12 cellular contexts compared by ENCODE assay signal in genomic region chr5:177365845-177366527, GRCh38. TPM values are rescaled to one million over a fixed set of nuclear protein-coding genes. Genes with fewer than 3 reads are reported as not detected.
A peak's percentile ranks its signal among the peaks of the same experiment; 100 is the strongest.
DNase-seq lines count a peak whose midpoint lies in the region; ATAC-seq, FAIRE-seq and TF ChIP-seq lines count a peak whose summit lies in the region.
"Had no signal": no experiment of that assay in that cellular context is flagged by ENCODE, and none has a peak within 500 bp of the region (broad histone marks: within the 10 kb centered on the region; RNA-seq: fewer than 3 reads in every experiment).

No MANE protein-coding gene starts in this region.

- H3F3A ChIP-seq in smooth muscle cell (ENCODE audit: low read depth) = peaks cover 7% of the 10 kb centered on the region

- H3K4me2 ChIP-seq in HepG2 (ENCODE audit: low read depth, low read length) (peak overlapping the region; percentile 85), smooth muscle cell (peak overlapping the region; percentile 95)
- H3K4me2 ChIP-seq: KMS-11 had no signal

- no peak for TF ChIP-seq RAD21 in HepG2 (CRISPR knock-in tag; IDR thresholded peaks at IDR 0.05)

- no TSS peak for BruUV-seq in HepG2 (replicated peaks; lab: Mats Ljungman, UMichigan)

- in situ Hi-C loops in HepG2 (cut with HindIII; ENCODE audit: extremely low pct_ligation_motif_present, low pct_unique_long_range_greater_than_20kb) = loop anchor here (25.0 kb wide), 1 partner anchor 829 kb away; the partner anchor contains the start of genes CDHR2 and RNF44

- TF ChIP-seq EP300 in HepG2 (IDR thresholded peaks at IDR 0.05; ENCODE audit: low read depth in 2 of 2, low read length in 2 of 2) = no peak
- no peak for TF ChIP-seq EP300 in HepG2 (CRISPR knock-in tag; IDR thresholded peaks at IDR 0.05; ENCODE audit: borderline replicate concordance)

- no peak for TF ChIP-seq POLR2A in adrenal gland (IDR thresholded peaks at IDR 0.05)
- TF ChIP-seq POLR2A in HepG2 (IDR thresholded peaks at IDR 0.05; ENCODE audit: insufficient read depth in 1 of 2, low read depth in 2 of 2, low read length in 2 of 2) = no peak

- peak overlapping the region; percentile 43; the same call in 1 of the 2 replicates for H3K9ac ChIP-seq in HUES48 (ENCODE audit: low read depth, low read length)
- H3K9ac ChIP-seq in HepG2 (ENCODE audit: insufficient read depth, low read depth, low read length) = peak overlapping the region; percentile 67
- no peak overlapping the region for H3K9ac ChIP-seq in smooth muscle cell (ENCODE audit: low read depth)
- H3K9ac ChIP-seq: KMS-11 had no signal

- POLR2A ChIA-PET in HepG2 (lab: Yijun Ruan, JAX) = interaction anchor here (1.1 to 7.9 kb wide), 11 partner anchors 8 to 279 kb away, joined by 3 to 239 read pairs (median 10); partner anchors contain the start of genes FGFR4, GRK6, LMAN2 and RGS14

- TF ChIP-seq CTCF in adrenal gland (IDR thresholded peaks at IDR 0.05) (no peak), HepG2 (CRISPR knock-in tag; IDR thresholded peaks at IDR 0.05) (no peak), smooth muscle cell (IDR thresholded peaks at IDR 0.05; ENCODE audit: borderline replicate concordance, insufficient read depth, poor library complexity, severe bottlenecking) (no peak)

- DNase-seq in adrenal gland = peak in 2 of 7 donors; percentile 35 to 36
- no peak for DNase-seq in HepG2 (ENCODE audit: low spot score)
- DNase-seq in smooth muscle cell (lab: John Stamatoyannopoulos, UW; ENCODE audit: unreplicated experiment) = no peak
- DNase-seq in EL = no peak
- DNase-seq in HK-2 (ENCODE audit: unreplicated experiment) = no peak
- DNase-seq: activated naive CD4-positive, alpha-beta T cell treated with anti-CD3 and anti-CD28 coated beads for 36 hours; WERI-Rb-1 had no signal

- no peaks in the 10 kb centered on the region for H4K20me1 ChIP-seq in HepG2 (ENCODE audit: insufficient read depth, low read length)
- H4K20me1 ChIP-seq in smooth muscle cell (ENCODE audit: low read depth) = no peaks in the 10 kb centered on the region

- H3K4me3 ChIP-seq in HUES48 (ENCODE audit: low read depth, low read length) (peak overlapping the region; percentile 75), adrenal gland (no peak overlapping the region), HepG2 (replicated peaks in 1 of 3; ENCODE audit: insufficient read depth in 1 of 3, low read depth in 2 of 3, low read length in 3 of 3) (peak overlapping the region; percentile 64 to 75 (median 68); a peak in 5 of 6 replicates), smooth muscle cell (peak overlapping the region; percentile 65)

- WGBS in adrenal gland, 4 donors = 70 to 84% (median 81%) methylated on average over 5 to 14 of the region's 14 CpGs
- 12% methylated on average over 6 of the region's 14 CpGs for WGBS in HepG2 (ENCODE audit: low lambda C conversion rate)
- 68% methylated on average over 14 of the region's 14 CpGs for WGBS in smooth muscle cell (ENCODE audit: low lambda C conversion rate)

- 0 out of 3 replicates have a peak, but pooled peaks have one; percentile 2 for ATAC-seq in HepG2
- no peak for ATAC-seq in HG02938 (IDR thresholded peaks at IDR 0.05; ENCODE audit: unreplicated experiment)
- ATAC-seq in GM21526 (IDR thresholded peaks at IDR 0.05; ENCODE audit: low FRiP score, unreplicated experiment) = no peak

- H3K27ac ChIP-seq in HUES48 (ENCODE audit: low read depth, low read length) (peak overlapping the region; percentile 89), adrenal gland (peak overlapping the region; percentile 87 to 98 (median 94)), HepG2 (ENCODE audit: extremely low read length, insufficient read depth, low read length) (peak overlapping the region; percentile 79), smooth muscle cell (ENCODE audit: low read depth) (no peak overlapping the region)
- H3K27ac ChIP-seq: KMS-11, WERI-Rb-1 had no signal

- H3K79me2 ChIP-seq in HepG2 (ENCODE audit: insufficient read depth, low read length) = no peaks in the 10 kb centered on the region
- H3K79me2 ChIP-seq in smooth muscle cell (ENCODE audit: low read depth) = no peaks in the 10 kb centered on the region

- H3K27me3 ChIP-seq in HUES48 (ENCODE audit: control insufficient read depth, insufficient read depth, low read length) = peaks cover 17% of the 10 kb centered on the region
- H3K27me3 ChIP-seq in adrenal gland = no peaks in the 10 kb centered on the region
- peaks cover 0 to 16% of the 10 kb centered on the region in 2 experiments; a peak in 4 of 5 replicates for H3K27me3 ChIP-seq in HepG2 (ENCODE audit: control insufficient read depth in 1 of 2, insufficient read depth in 2 of 2, low read length in 2 of 2)
- H3K27me3 ChIP-seq in smooth muscle cell (ENCODE audit: low read depth) = no peaks in the 10 kb centered on the region

- H2AFZ ChIP-seq in HepG2 (ENCODE audit: low read length) (no peak overlapping the region), smooth muscle cell (ENCODE audit: low read depth) (peak overlapping the region; percentile 99)

- H3K4me1 ChIP-seq in HUES48 (ENCODE audit: control insufficient read depth, insufficient read depth, low read length) = peaks cover 23% of the 10 kb centered on the region
- peaks cover 27 to 36% of the 10 kb centered on the region in 2 donors for H3K4me1 ChIP-seq in adrenal gland (replicated peaks in 1 of 2)
- peaks cover 86% of the 10 kb centered on the region for H3K4me1 ChIP-seq in HepG2 (ENCODE audit: insufficient read depth, low read length)
- H3K4me1 ChIP-seq in smooth muscle cell (ENCODE audit: low read depth) = peaks cover 25% of the 10 kb centered on the region

- no peak for FAIRE-seq in HepG2 (lab: Jason Lieb, UNC)

- H3K9me3 ChIP-seq in HUES48 (ENCODE audit: control insufficient read depth, insufficient read depth, low read length) (no peaks in the 10 kb centered on the region), adrenal gland (replicated peaks in 1 of 3) (no peaks in the 10 kb centered on the region), HepG2 (ENCODE audit: low read length) (no peaks in the 10 kb centered on the region), smooth muscle cell (replicated peaks; ENCODE audit: low read depth) (no peaks in the 10 kb centered on the region)

- CTCF ChIA-PET in HepG2 (lab: Yijun Ruan, JAX; ENCODE audit: low intra/inter-chr PET ratio, low total read pairs) = no interaction called here

- H3K36me3 ChIP-seq in HUES48 (ENCODE audit: control insufficient read depth, insufficient read depth, low read length) (no peaks in the 10 kb centered on the region), adrenal gland (replicated peaks in 1 of 2) (no peaks in the 10 kb centered on the region), HepG2 (replicated peaks in 1 of 2; ENCODE audit: control insufficient read depth in 1 of 2, insufficient read depth in 2 of 2, low read length in 2 of 2) (no peaks in the 10 kb centered on the region), smooth muscle cell (ENCODE audit: low read depth) (no peaks in the 10 kb centered on the region)
- H3K36me3 ChIP-seq: WERI-Rb-1 had no signal

- intact Hi-C loops in adrenal gland (cut with DNase I) (no loop called here), HepG2 (cut with micrococcal nuclease; ENCODE audit: unreplicated experiment) (loop anchor here (5.0 kb wide), 1 partner anchor 49 kb away; no protein-coding TSS in a partner anchor)

RNA-seq across cellular contexts. Expression of gene RGS14, which starts 8.3 kb away (rescaled TPM):
- 10 to 100 TPM in 6 of 8 donors, 1 to 10 TPM in 2; 4.4 to 36.3 (median 15.5) TPM for total RNA-seq in adrenal gland
- 10 to 100 TPM in 2 of 3 donors, 1 to 10 TPM in 1; 2.3 to 19.8 (median 18.5) TPM for polyA plus RNA-seq in adrenal gland
- 10.7 and 11.1 TPM in 2 replicates for total RNA-seq in HepG2 (2016; rRNA removed; fragmentation: Illumina TruSeq; extraction: Trizol)
- 15.3 and 15.8 TPM in 2 replicates for total RNA-seq in HepG2 (2016; cell fraction: cytosol; rRNA removed; fragmentation: Illumina TruSeq; extraction: Trizol; ENCODE audit: low read depth)
- 7.2 and 12.8 TPM in 2 replicates for total RNA-seq in HepG2 (2016; cell fraction: insoluble cytoplasmic fraction; rRNA removed; fragmentation: Illumina TruSeq; extraction: Trizol)
- 15.5 and 16.6 TPM in 2 replicates for total RNA-seq in HepG2 (2016; cell fraction: membrane; rRNA removed; fragmentation: Illumina TruSeq; extraction: Trizol)
- total RNA-seq in HepG2 (2016; cell fraction: nucleus; rRNA removed; fragmentation: Illumina TruSeq; extraction: Trizol) = 7.6 and 9.6 TPM in 2 replicates
- polyA plus RNA-seq in HepG2 (2011; rRNA removed) = 17.2 and 27.9 TPM in 2 replicates
- 20.3 and 35.1 TPM in 2 replicates for polyA plus RNA-seq in HepG2 (2011; cell fraction: cytosol; rRNA removed)
- 48.0 and 49.7 TPM in 2 replicates for polyA plus RNA-seq in HepG2 (2011; cell fraction: nucleus; rRNA removed)
- 9.3 and 16.2 TPM in 2 replicates for polyA plus RNA-seq in HepG2 (2012)
- polyA plus RNA-seq in HepG2 (2016; cell fraction: cytosol; fragmentation: Illumina TruSeq; extraction: Trizol; ENCODE audit: low read depth) = 11.0 and 13.5 TPM in 2 replicates
- polyA plus RNA-seq in HepG2 (2016; cell fraction: insoluble cytoplasmic fraction; fragmentation: Illumina TruSeq; extraction: Trizol; ENCODE audit: low read depth) = 14.8 and 16.5 TPM in 2 replicates
- polyA plus RNA-seq in HepG2 (2016; cell fraction: membrane; fragmentation: Illumina TruSeq; extraction: Trizol; ENCODE audit: low read depth) = 11.0 and 11.4 TPM in 2 replicates
- polyA plus RNA-seq in HepG2 (2016; cell fraction: nucleus; fragmentation: Illumina TruSeq; extraction: Trizol; ENCODE audit: insufficient read depth, low read depth) = 19.6 TPM in 2 replicates
- polyA minus RNA-seq in HepG2 (2011; rRNA and poly(A)+ RNA removed; ENCODE audit: low replicate concordance) = 0.82 and 20.7 TPM in 2 replicates
- 7.2 and 9.7 TPM in 2 replicates for polyA minus RNA-seq in HepG2 (2011; cell fraction: cytosol; rRNA and poly(A)+ RNA removed)
- polyA minus RNA-seq in HepG2 (2011; cell fraction: nucleus; rRNA and poly(A)+ RNA removed) = 10.6 and 12.8 TPM in 2 replicates
- 6.0 and 38.5 TPM in 2 replicates for total RNA-seq in smooth muscle cell
- 23.3 and 23.8 TPM in 2 replicates for polyA plus RNA-seq in smooth muscle cell

RNA-seq across cellular contexts. Expression of gene LMAN2, which starts 14.5 kb away (rescaled TPM):
- total RNA-seq in adrenal gland (100 to 1,000 TPM; 109 to 398 (median 164) TPM), HepG2 (2016; rRNA removed; fragmentation: Illumina TruSeq; extraction: Trizol) (94.5 and 191 TPM in 2 replicates), smooth muscle cell (178 and 241 TPM in 2 replicates)
- polyA plus RNA-seq in adrenal gland (100 to 1,000 TPM in 1 of 3 donors, 10 to 100 TPM in 2; 85.7 to 147 (median 97.4) TPM), HepG2 (2011; rRNA removed) (193 and 197 TPM in 2 replicates), smooth muscle cell (236 and 253 TPM in 2 replicates)
- total RNA-seq in HepG2 (2016; cell fraction: cytosol; rRNA removed; fragmentation: Illumina TruSeq; extraction: Trizol; ENCODE audit: low read depth) = 72.5 and 74.4 TPM in 2 replicates
- total RNA-seq in HepG2 (2016; cell fraction: insoluble cytoplasmic fraction; rRNA removed; fragmentation: Illumina TruSeq; extraction: Trizol) = 86.8 and 210 TPM in 2 replicates
- 109 and 128 TPM in 2 replicates for total RNA-seq in HepG2 (2016; cell fraction: membrane; rRNA removed; fragmentation: Illumina TruSeq; extraction: Trizol)
- total RNA-seq in HepG2 (2016; cell fraction: nucleus; rRNA removed; fragmentation: Illumina TruSeq; extraction: Trizol) = 152 and 179 TPM in 2 replicates
- 220 and 352 TPM in 2 replicates for polyA plus RNA-seq in HepG2 (2011; cell fraction: cytosol; rRNA removed)
- 256 and 281 TPM in 2 replicates for polyA plus RNA-seq in HepG2 (2011; cell fraction: nucleus; rRNA removed)
- 71.8 and 108 TPM in 2 replicates for polyA plus RNA-seq in HepG2 (2012)
- 82.2 and 93.0 TPM in 2 replicates for polyA plus RNA-seq in HepG2 (2016; cell fraction: cytosol; fragmentation: Illumina TruSeq; extraction: Trizol; ENCODE audit: low read depth)
- 90.8 and 112 TPM in 2 replicates for polyA plus RNA-seq in HepG2 (2016; cell fraction: insoluble cytoplasmic fraction; fragmentation: Illumina TruSeq; extraction: Trizol; ENCODE audit: low read depth)
- 103 and 135 TPM in 2 replicates for polyA plus RNA-seq in HepG2 (2016; cell fraction: membrane; fragmentation: Illumina TruSeq; extraction: Trizol; ENCODE audit: low read depth)
- polyA plus RNA-seq in HepG2 (2016; cell fraction: nucleus; fragmentation: Illumina TruSeq; extraction: Trizol; ENCODE audit: insufficient read depth, low read depth) = 241 and 283 TPM in 2 replicates
- polyA minus RNA-seq in HepG2 (2011; rRNA and poly(A)+ RNA removed; ENCODE audit: low replicate concordance) = 353 and 575 TPM in 2 replicates
- polyA minus RNA-seq in HepG2 (2011; cell fraction: cytosol; rRNA and poly(A)+ RNA removed) = 147 and 182 TPM in 2 replicates
- polyA minus RNA-seq in HepG2 (2011; cell fraction: nucleus; rRNA and poly(A)+ RNA removed) = 87.0 and 96.2 TPM in 2 replicates

RNA-seq across cellular contexts. Expression of gene SLC34A1, which starts 18.2 kb away (rescaled TPM):
- total RNA-seq in adrenal gland (not detected), HepG2 (2016; rRNA removed; fragmentation: Illumina TruSeq; extraction: Trizol) (0.20 TPM in 1 of 2 replicates, not detected in the other), smooth muscle cell (not detected in 2 replicates)
- polyA plus RNA-seq in adrenal gland (not detected), HepG2 (2011; rRNA removed) (0.03 TPM in 2 replicates), smooth muscle cell (not detected in 2 replicates)
- total RNA-seq in HepG2 (2016; cell fraction: cytosol; rRNA removed; fragmentation: Illumina TruSeq; extraction: Trizol; ENCODE audit: low read depth) = not detected in 2 replicates
- not detected in 2 replicates for total RNA-seq in HepG2 (2016; cell fraction: insoluble cytoplasmic fraction; rRNA removed; fragmentation: Illumina TruSeq; extraction: Trizol)
- not detected in 2 replicates for total RNA-seq in HepG2 (2016; cell fraction: membrane; rRNA removed; fragmentation: Illumina TruSeq; extraction: Trizol)
- not detected in 2 replicates for total RNA-seq in HepG2 (2016; cell fraction: nucleus; rRNA removed; fragmentation: Illumina TruSeq; extraction: Trizol)
- polyA plus RNA-seq in HepG2 (2011; cell fraction: cytosol; rRNA removed) = 0.03 TPM in 1 of 2 replicates, not detected in the other
- 0.21 and 0.24 TPM in 2 replicates for polyA plus RNA-seq in HepG2 (2011; cell fraction: nucleus; rRNA removed)
- not detected in 2 replicates for polyA plus RNA-seq in HepG2 (2012)
- polyA plus RNA-seq in HepG2 (2016; cell fraction: cytosol; fragmentation: Illumina TruSeq; extraction: Trizol; ENCODE audit: low read depth) = not detected in 2 replicates
- not detected in 2 replicates for polyA plus RNA-seq in HepG2 (2016; cell fraction: insoluble cytoplasmic fraction; fragmentation: Illumina TruSeq; extraction: Trizol; ENCODE audit: low read depth)
- not detected in 2 replicates for polyA plus RNA-seq in HepG2 (2016; cell fraction: membrane; fragmentation: Illumina TruSeq; extraction: Trizol; ENCODE audit: low read depth)
- not detected in 2 replicates for polyA plus RNA-seq in HepG2 (2016; cell fraction: nucleus; fragmentation: Illumina TruSeq; extraction: Trizol; ENCODE audit: insufficient read depth, low read depth)
- not detected in 2 replicates for polyA minus RNA-seq in HepG2 (2011; rRNA and poly(A)+ RNA removed; ENCODE audit: low replicate concordance)
- polyA minus RNA-seq in HepG2 (2011; cell fraction: cytosol; rRNA and poly(A)+ RNA removed) = 1.4 TPM in 1 of 2 replicates, not detected in the other
- not detected in 2 replicates for polyA minus RNA-seq in HepG2 (2011; cell fraction: nucleus; rRNA and poly(A)+ RNA removed)
- total RNA-seq: activated naive CD4-positive, alpha-beta T cell treated with anti-CD3 and anti-CD28 coated beads for 36 hours; G401 had no signal

RNA-seq across cellular contexts. Expression of gene PFN3, which starts 34.5 kb away (rescaled TPM):
- total RNA-seq in adrenal gland (not detected), HepG2 (2016; rRNA removed; fragmentation: Illumina TruSeq; extraction: Trizol) (not detected in 2 replicates), smooth muscle cell (not detected in 2 replicates)
- polyA plus RNA-seq in adrenal gland (not detected), HepG2 (2011; rRNA removed) (not detected in 2 replicates), smooth muscle cell (not detected in 2 replicates)
- not detected in 2 replicates for total RNA-seq in HepG2 (2016; cell fraction: cytosol; rRNA removed; fragmentation: Illumina TruSeq; extraction: Trizol; ENCODE audit: low read depth)
- total RNA-seq in HepG2 (2016; cell fraction: insoluble cytoplasmic fraction; rRNA removed; fragmentation: Illumina TruSeq; extraction: Trizol) = not detected in 2 replicates
- total RNA-seq in HepG2 (2016; cell fraction: membrane; rRNA removed; fragmentation: Illumina TruSeq; extraction: Trizol) = not detected in 2 replicates
- not detected in 2 replicates for total RNA-seq in HepG2 (2016; cell fraction: nucleus; rRNA removed; fragmentation: Illumina TruSeq; extraction: Trizol)
- polyA plus RNA-seq in HepG2 (2011; cell fraction: cytosol; rRNA removed) = not detected in 2 replicates
- not detected in 2 replicates for polyA plus RNA-seq in HepG2 (2011; cell fraction: nucleus; rRNA removed)
- not detected in 2 replicates for polyA plus RNA-seq in HepG2 (2012)
- not detected in 2 replicates for polyA plus RNA-seq in HepG2 (2016; cell fraction: cytosol; fragmentation: Illumina TruSeq; extraction: Trizol; ENCODE audit: low read depth)
- not detected in 2 replicates for polyA plus RNA-seq in HepG2 (2016; cell fraction: insoluble cytoplasmic fraction; fragmentation: Illumina TruSeq; extraction: Trizol; ENCODE audit: low read depth)
- polyA plus RNA-seq in HepG2 (2016; cell fraction: membrane; fragmentation: Illumina TruSeq; extraction: Trizol; ENCODE audit: low read depth) = not detected in 2 replicates
- polyA plus RNA-seq in HepG2 (2016; cell fraction: nucleus; fragmentation: Illumina TruSeq; extraction: Trizol; ENCODE audit: insufficient read depth, low read depth) = not detected in 2 replicates
- not detected in 2 replicates for polyA minus RNA-seq in HepG2 (2011; rRNA and poly(A)+ RNA removed; ENCODE audit: low replicate concordance)
- not detected in 2 replicates for polyA minus RNA-seq in HepG2 (2011; cell fraction: cytosol; rRNA and poly(A)+ RNA removed)
- not detected in 2 replicates for polyA minus RNA-seq in HepG2 (2011; cell fraction: nucleus; rRNA and poly(A)+ RNA removed)
- total RNA-seq: activated naive CD4-positive, alpha-beta T cell treated with anti-CD3 and anti-CD28 coated beads for 36 hours; G401 had no signal

RNA-seq across cellular contexts. Expression of gene F12, which starts 43.4 kb away (rescaled TPM):
- total RNA-seq in adrenal gland (under 1 TPM in 6 of 8 donors, not detected in 2; 0.11 to 0.69 (median 0.28) TPM), HepG2 (2016; rRNA removed; fragmentation: Illumina TruSeq; extraction: Trizol) (1.3 and 3.0 TPM in 2 replicates), smooth muscle cell (1.8 and 3.6 TPM in 2 replicates)
- polyA plus RNA-seq in adrenal gland (under 1 TPM in 2 of 3 donors, not detected in 1; 0.47 to 0.80 TPM), HepG2 (2011; rRNA removed) (2.5 and 3.1 TPM in 2 replicates), smooth muscle cell (10.4 and 15.0 TPM in 2 replicates)
- total RNA-seq in HepG2 (2016; cell fraction: cytosol; rRNA removed; fragmentation: Illumina TruSeq; extraction: Trizol; ENCODE audit: low read depth) = 1.9 and 3.1 TPM in 2 replicates
- total RNA-seq in HepG2 (2016; cell fraction: insoluble cytoplasmic fraction; rRNA removed; fragmentation: Illumina TruSeq; extraction: Trizol) = 1.4 and 3.6 TPM in 2 replicates
- total RNA-seq in HepG2 (2016; cell fraction: membrane; rRNA removed; fragmentation: Illumina TruSeq; extraction: Trizol) = 2.4 and 3.3 TPM in 2 replicates
- total RNA-seq in HepG2 (2016; cell fraction: nucleus; rRNA removed; fragmentation: Illumina TruSeq; extraction: Trizol) = 2.3 and 3.0 TPM in 2 replicates
- 1.5 and 3.0 TPM in 2 replicates for polyA plus RNA-seq in HepG2 (2011; cell fraction: cytosol; rRNA removed)
- polyA plus RNA-seq in HepG2 (2011; cell fraction: nucleus; rRNA removed) = 27.2 and 32.3 TPM in 2 replicates
- polyA plus RNA-seq in HepG2 (2012) = 3.6 and 10.3 TPM in 2 replicates
- 3.7 and 5.9 TPM in 2 replicates for polyA plus RNA-seq in HepG2 (2016; cell fraction: cytosol; fragmentation: Illumina TruSeq; extraction: Trizol; ENCODE audit: low read depth)
- polyA plus RNA-seq in HepG2 (2016; cell fraction: insoluble cytoplasmic fraction; fragmentation: Illumina TruSeq; extraction: Trizol; ENCODE audit: low read depth) = 1.6 and 2.3 TPM in 2 replicates
- polyA plus RNA-seq in HepG2 (2016; cell fraction: membrane; fragmentation: Illumina TruSeq; extraction: Trizol; ENCODE audit: low read depth) = 3.4 and 5.0 TPM in 2 replicates
- 6.6 and 9.9 TPM in 2 replicates for polyA plus RNA-seq in HepG2 (2016; cell fraction: nucleus; fragmentation: Illumina TruSeq; extraction: Trizol; ENCODE audit: insufficient read depth, low read depth)
- 2.5 and 2.6 TPM in 2 replicates for polyA minus RNA-seq in HepG2 (2011; rRNA and poly(A)+ RNA removed; ENCODE audit: low replicate concordance)
- 0.30 and 1.2 TPM in 2 replicates for polyA minus RNA-seq in HepG2 (2011; cell fraction: cytosol; rRNA and poly(A)+ RNA removed)
- 1.0 and 1.7 TPM in 2 replicates for polyA minus RNA-seq in HepG2 (2011; cell fraction: nucleus; rRNA and poly(A)+ RNA removed)

Comparison
In these comparisons a context has a peak if more than half of its experiments do, and no peak if none do; other contexts are left out.
1. H3K4me3 ChIP-seq: peak in HUES48 (single experiment), HepG2 (3 of 3) and smooth muscle cell (single experiment); none in adrenal gland (0 of 4).